ENCODE assay signal across 7 cellular contexts in genomic region chr18:77108001-77108692, GRCh38. TPM values are rescaled to one million over a fixed set of nuclear protein-coding genes. Genes with fewer than 3 reads are reported as not detected.
DNase-seq lines count a peak whose midpoint lies in the region; ATAC-seq and TF ChIP-seq lines count a peak whose summit lies in the region.

No MANE protein-coding gene starts in this region.

- peak; percentile 67 for ATAC-seq in GM21529 (IDR thresholded peaks at IDR 0.05; ENCODE audit: unreplicated experiment)

- H3K27me3 ChIP-seq in GM06990 (replicated peaks; ENCODE audit: control insufficient read depth, insufficient read depth, low read length) (no peaks in the 10 kb centered on the region), adipocyte (replicated peaks; ENCODE audit: control insufficient read depth, insufficient read depth, low read length) (no peaks in the 10 kb centered on the region)

- H3K4me1 ChIP-seq in adipocyte (ENCODE audit: control insufficient read depth, insufficient read depth, low read length), result peaks cover 58% of the 10 kb centered on the region

- peaks cover 9% of the 10 kb centered on the region for H3K36me3 ChIP-seq in GM06990 (ENCODE audit: control insufficient read depth, insufficient read depth, low read length)
- H3K36me3 ChIP-seq in adipocyte (ENCODE audit: control insufficient read depth, insufficient read depth, low read length, severe bottlenecking), result no peaks in the 10 kb centered on the region

- H3K4me3 ChIP-seq in GM06990 (replicated peaks; ENCODE audit: low read depth, low read length), result no peak overlapping the region
- H3K4me3 ChIP-seq in adipocyte (ENCODE audit: low read length), result peak overlapping the region; percentile 60

- no peak for TF ChIP-seq CTCF in GM06990 (IDR thresholded peaks at IDR 0.05; ENCODE audit: insufficient read depth, low read length, poor library complexity, severe bottlenecking)

- peak overlapping the region; percentile 83 for H3K9ac ChIP-seq in adipocyte (ENCODE audit: low read length)

- H3K9me3 ChIP-seq in adipocyte (ENCODE audit: control insufficient read depth, low read length), result no peaks in the 10 kb centered on the region

- peak; percentile 37 for DNase-seq in GM06990 (ENCODE audit: extremely low read depth, insufficient read length)
- peak; percentile 85 for DNase-seq in M059J (ENCODE audit: low read depth)
- DNase-seq in adipocyte (ENCODE audit: low read depth), result peak; percentile 75
- DNase-seq in kidney glomerular epithelial cell (lab: John Stamatoyannopoulos, UW), result peak; percentile 79
- DNase-seq in stromal cell of bone marrow (ENCODE audit: low read depth), result peak; percentile 85
- DNase-seq in NCI-H82 (lab: John Stamatoyannopoulos, UW), result no peak

RNA-seq across cellular contexts. Expression of gene MBP, which starts 24.4 kb away (rescaled TPM):
- total RNA-seq in M059J (2014; rRNA removed; shearing (Covaris generic)), result 4.7 and 9.9 TPM in 2 replicates
